In genomic region chr12:88200029-88200428, GRCh38 we compare ENCODE assay signal across 28 cellular contexts.
"Had no signal": no experiment of that assay in that cellular context is flagged by ENCODE, and none has a peak within 500 bp of the region (broad histone marks: within the 10 kb centered on the region; RNA-seq: fewer than 3 reads in every experiment).

No MANE protein-coding gene starts in this region.

- H3K79me2 ChIP-seq: parathyroid adenoma had no signal

- H3K9me3 ChIP-seq: ovary, psoas muscle, thoracic aorta, thyroid gland, upper lobe of left lung, vagina had no signal

- H3K4me2 ChIP-seq: neural progenitor cell, smooth muscle cell had no signal

- ATAC-seq: natural killer cell; psoas muscle; right cardiac atrium; sciatic nerve; stimulated activated memory B cell treated with anti-CD40 and anti-IgM and Interleukin-4, amounts not matched to agents 10 μg/mL and 1 μg/mL and 100 μg/mL, for 72 hours; stimulated activated naive CD8-positive, alpha-beta T cell treated with anti-CD3 and anti-CD28 coated beads, Interleukin-15, amount 100 ng/mL, for 72 hours; stimulated activated naive CD8-positive, alpha-beta T cell treated with anti-CD3 and anti-CD28 coated beads, Interleukin-15, Interleukin-2, amounts not matched to agents 100 U/mL and 50 U/mL, for 24 hours had no signal

- DNase-seq: natural killer cell; occipital lobe; ovary; posterior cingulate gyrus; psoas muscle; right cardiac atrium; spleen; stimulated activated CD4-positive, alpha-beta T cell treated with anti-CD3 and anti-CD28 coated beads, Interleukin-12 subunit alpha, Interleukin-12 subunit beta, amount 100 ng/mL, for 4 hours; stimulated activated CD4-positive, alpha-beta T cell treated with anti-CD3 and anti-CD28 coated beads, Interleukin-1b, Interleukin-23, amount 100 ng/mL, for 48 hours; stimulated activated CD4-positive, alpha-beta T cell treated with anti-CD3 and anti-CD28 coated beads, Interleukin-4, amount 100 ng/mL, for 1 hour; stimulated activated CD4-positive, alpha-beta T cell treated with anti-CD3 and anti-CD28 coated beads, Interleukin-4, amount 100 ng/mL, for 4 hours; stimulated activated CD8-positive, alpha-beta memory T cell treated with anti-CD3 and anti-CD28 coated beads, Interleukin-4, amount 100 ng/mL, for 48 hours; stimulated activated naive CD4-positive, alpha-beta T cell; stimulated activated naive CD8-positive, alpha-beta T cell treated with anti-CD3 and anti-CD28 coated beads, Interleukin-15, amount 100 ng/mL, for 72 hours; stimulated activated naive CD8-positive, alpha-beta T cell treated with anti-CD3 and anti-CD28 coated beads, Interleukin-15, Interleukin-2, amounts not matched to agents 100 U/mL and 50 U/mL, for 24 hours; thyroid gland; trophoblast cell; upper lobe of left lung had no signal

- FAIRE-seq: urothelium cell line had no signal

- H3K27me3 ChIP-seq: neural progenitor cell, ovary, spleen, thyroid gland, tibial nerve, upper lobe of left lung, vagina had no signal

- H3K27ac ChIP-seq: neural progenitor cell, ovary, parathyroid adenoma, psoas muscle, skin epidermis, spleen, thoracic aorta, thyroid gland, tibial nerve, upper lobe of left lung, vagina had no signal

- H3K9ac ChIP-seq: neural progenitor cell, parathyroid adenoma had no signal

- H2AFZ ChIP-seq: neural progenitor cell, parathyroid adenoma had no signal

- H3K4me1 ChIP-seq: neural progenitor cell, parathyroid adenoma, psoas muscle, spleen, thyroid gland, tibial nerve, upper lobe of left lung, vagina had no signal

- H3K36me3 ChIP-seq: ovary, thoracic aorta, thyroid gland had no signal

- H3K4me3 ChIP-seq: neural progenitor cell, ovary, psoas muscle, skin epidermis, smooth muscle cell, spleen, thoracic aorta, thyroid gland, tibial nerve, upper lobe of left lung, vagina had no signal
